In genomic region chr6:157228421-157229218, GRCh38 we compare ENCODE assay signal across 9 cellular contexts.
DNase-seq lines count a peak whose midpoint lies in the region; ATAC-seq and TF ChIP-seq lines count a peak whose summit lies in the region.
"Had no signal": no experiment of that assay in that cellular context is flagged by ENCODE, and none has a peak within 500 bp of the region (broad histone marks: within the 10 kb centered on the region; RNA-seq: fewer than 3 reads in every experiment).

No MANE protein-coding gene starts in this region.

- no peak for TF ChIP-seq POLR2A in GM18505 (IDR thresholded peaks at IDR 0.05; ENCODE audit: borderline replicate concordance, extremely low read depth, insufficient read depth, insufficient read length)

- no peak overlapping the region for H3K27ac Mint-ChIP-seq in mesothelial cell of epicardium

- peak; percentile 48 for DNase-seq in activated CD8-positive, alpha-beta memory T cell treated with anti-CD3 and anti-CD28 coated beads, Interleukin-2, amount 50 U/mL, for 48 hours
- DNase-seq in activated CD8-positive, alpha-beta memory T cell treated with anti-CD3 and anti-CD28 coated beads for 24 hours: no peak
- DNase-seq in NCI-H2029 treated with DMSO at 0.1 percent for 48 hours (lab: John Stamatoyannopoulos, UW) (peak; percentile 52), astrocyte of the hippocampus (ENCODE audit: low read depth, low spot score) (peak; percentile 32), superior temporal gyrus (ENCODE audit: extremely low spot score) (peak; percentile 42), LoVo (ENCODE audit: low spot score) (no peak), mesothelial cell of epicardium (ENCODE audit: low spot score in 2 of 2, unreplicated experiment in 2 of 2) (no peak)
- DNase-seq: activated effector memory CD4-positive, alpha-beta T cell treated with anti-CD3 and anti-CD28 coated beads, Interleukin-2, amount 50 U/mL, for 16 hours had no signal

- H3K4me3 Mint-ChIP-seq in mesothelial cell of epicardium: no peak overlapping the region

- ATAC-seq in GM18505 (IDR thresholded peaks at IDR 0.05; ENCODE audit: unreplicated experiment): no peak

- peaks cover 24% of the 10 kb centered on the region for H3K4me1 Mint-ChIP-seq in mesothelial cell of epicardium

- H3K27me3 Mint-ChIP-seq in mesothelial cell of epicardium (ENCODE audit: low read depth): peaks cover 17% of the 10 kb centered on the region

- TF ChIP-seq CTCF in mesothelial cell of epicardium (IDR thresholded peaks at IDR 0.05; ENCODE audit: unreplicated experiment): no peak

- no peaks in the 10 kb centered on the region for H3K9me3 Mint-ChIP-seq in mesothelial cell of epicardium

- H3K36me3 Mint-ChIP-seq in mesothelial cell of epicardium: no peaks in the 10 kb centered on the region

Comparison
In these comparisons a context has a peak if more than half of its experiments do, and no peak if none do; other contexts are left out.
1. DNase-seq: peak in activated CD8-positive, alpha-beta memory T cell treated with anti-CD3 and anti-CD28 coated beads, Interleukin-2, amount 50 U/mL, for 48 hours (single experiment), NCI-H2029 treated with DMSO at 0.1 percent for 48 hours (single experiment), astrocyte of the hippocampus (single experiment) and superior temporal gyrus (single experiment); none in activated CD8-positive, alpha-beta memory T cell treated with anti-CD3 and anti-CD28 coated beads for 24 hours (single experiment), LoVo (single experiment) and mesothelial cell of epicardium (0 of 2).